17 cellular contexts compared by ENCODE assay signal in the genomic region with DNA sequence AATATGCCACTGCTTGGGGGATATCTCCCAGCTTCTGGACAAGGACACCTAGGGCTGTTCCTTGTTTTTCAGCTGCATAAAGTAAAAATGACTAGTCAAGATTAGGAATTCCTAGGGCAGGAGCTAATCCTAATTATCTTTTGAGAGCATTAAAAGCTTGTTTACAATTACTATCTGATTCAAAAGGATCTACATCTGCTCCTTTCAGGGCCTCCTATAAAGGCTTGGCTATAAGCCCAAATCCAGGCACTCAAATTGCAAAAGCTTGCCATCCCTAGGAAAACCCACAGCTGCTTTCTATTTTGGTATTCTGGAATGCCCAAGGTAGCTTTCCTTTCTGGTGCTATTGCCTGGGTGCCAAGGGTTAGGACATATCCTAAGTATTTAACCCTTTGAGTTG. TPM values are rescaled to one million over a fixed set of nuclear protein-coding genes. Genes with fewer than 3 reads are reported as not detected.
DNase-seq lines count a peak whose midpoint lies in the region; ATAC-seq and TF ChIP-seq lines count a peak whose summit lies in the region.
"Had no signal": no experiment of that assay in that cellular context is flagged by ENCODE, and none has a peak within 500 bp of the region (broad histone marks: within the 10 kb centered on the region; RNA-seq: fewer than 3 reads in every experiment).

No MANE protein-coding gene starts in this region.

- H3K36me3 Mint-ChIP-seq in activated CD8-positive, alpha-beta T cell treated with anti-CD3 and anti-CD28 coated beads for 36 hours (ENCODE audit: low read depth), result no peaks in the 10 kb centered on the region

- intact Hi-C loops in activated CD8-positive, alpha-beta T cell treated with anti-CD3 and anti-CD28 coated beads for 36 hours (cut with micrococcal nuclease), result no loop called here

- no peaks in the 10 kb centered on the region for H3K27me3 ChIP-seq in adipocyte (replicated peaks; ENCODE audit: control insufficient read depth, insufficient read depth, low read length)
- H3K27me3 ChIP-seq: ovary had no signal

- H3K27me3 Mint-ChIP-seq in activated CD8-positive, alpha-beta T cell treated with anti-CD3 and anti-CD28 coated beads for 36 hours, result peaks cover 1% of the 10 kb centered on the region

- no peak overlapping the region for H3K4me3 Mint-ChIP-seq in activated CD8-positive, alpha-beta T cell treated with anti-CD3 and anti-CD28 coated beads for 36 hours

- no peak overlapping the region for H3K27ac Mint-ChIP-seq in activated CD8-positive, alpha-beta T cell treated with anti-CD3 and anti-CD28 coated beads for 36 hours

- H3K4me1 ChIP-seq in adipocyte (ENCODE audit: control insufficient read depth, insufficient read depth, low read length), result peaks cover 13% of the 10 kb centered on the region

- H3K9me3 Mint-ChIP-seq in activated CD8-positive, alpha-beta T cell treated with anti-CD3 and anti-CD28 coated beads for 36 hours, result no peaks in the 10 kb centered on the region

- no peak overlapping the region for H3K4me3 ChIP-seq in adipocyte (ENCODE audit: low read length)
- H3K4me3 ChIP-seq: ovary had no signal

- DNase-seq in DMS 273 treated with DMSO at 0.1 percent for 48 hours (lab: John Stamatoyannopoulos, UW), result peak; percentile 89
- peak; percentile 81 for DNase-seq in NCI-H1105 (lab: John Stamatoyannopoulos, UW)
- peak; percentile 85 for DNase-seq in NCI-H446 treated with DMSO at 0.1 percent for 48 hours (lab: John Stamatoyannopoulos, UW)
- peak; percentile 8 for DNase-seq in adipocyte (ENCODE audit: low read depth)
- DNase-seq in GM20000 (ENCODE audit: low spot score), result no peak
- no peak for DNase-seq in GM10266 (ENCODE audit: extremely low spot score)
- no peak for DNase-seq in activated CD4-positive, alpha-beta T cell treated with anti-CD3 and anti-CD28 coated beads, Interleukin-2, amount 50 U/mL, for 48 hours
- no peak for DNase-seq in activated CD8-positive, alpha-beta T cell treated with anti-CD3 and anti-CD28 coated beads for 36 hours
- DNase-seq: activated CD4-positive, alpha-beta T cell treated with anti-CD3 and anti-CD28 coated beads for 1 hour; activated gamma-delta T cell; anterior cingulate cortex; GF-D8; ovary; stimulated activated CD4-positive, alpha-beta T cell treated with anti-CD3 and anti-CD28 coated beads, Interleukin-4, amount 100 ng/mL, for 1 hour; T-helper 2 cell had no signal

- CTCF ChIA-PET in activated CD8-positive, alpha-beta T cell treated with anti-CD3 and anti-CD28 coated beads for 36 hours (lab: Charles Lee), result no interaction called here

- POLR2A ChIA-PET in activated CD8-positive, alpha-beta T cell treated with anti-CD3 and anti-CD28 coated beads for 36 hours (lab: Charles Lee), result no interaction called here

- TF ChIP-seq CTCF in GM20000 (IDR thresholded peaks at IDR 0.05; ENCODE audit: extremely low read depth, missing control alignments), result no peak
- TF ChIP-seq CTCF in GM10266 (IDR thresholded peaks at IDR 0.05; ENCODE audit: control insufficient read depth, insufficient read depth, low read depth, missing control alignments), result no peak
- TF ChIP-seq CTCF in activated CD8-positive, alpha-beta T cell treated with anti-CD3 and anti-CD28 coated beads for 36 hours (IDR thresholded peaks at IDR 0.05), result no peak

- H3K36me3 ChIP-seq in adipocyte (ENCODE audit: control insufficient read depth, insufficient read depth, low read length, severe bottlenecking), result no peaks in the 10 kb centered on the region
- H3K36me3 ChIP-seq: ovary had no signal

- ATAC-seq in activated CD8-positive, alpha-beta T cell treated with anti-CD3 and anti-CD28 coated beads for 36 hours, result no peak
- ATAC-seq: left lobe of liver had no signal

- no peaks in the 10 kb centered on the region for H3K9me3 ChIP-seq in adipocyte (ENCODE audit: control insufficient read depth, low read length)
- H3K9me3 ChIP-seq: ovary had no signal

- no peaks in the 10 kb centered on the region for H3K4me1 Mint-ChIP-seq in activated CD8-positive, alpha-beta T cell treated with anti-CD3 and anti-CD28 coated beads for 36 hours (ENCODE audit: low read depth)

- no peak overlapping the region for H3K9ac ChIP-seq in adipocyte (ENCODE audit: low read length)

RNA-seq across cellular contexts. Expression of a gene that starts 45.8 kb away (rescaled TPM):
- total RNA-seq in activated CD8-positive, alpha-beta T cell treated with anti-CD3 and anti-CD28 coated beads for 36 hours, result under 1 TPM; 0.38 to 0.45 TPM
- total RNA-seq: endothelial cell of umbilical vein had no signal

Comparison
In these comparisons a context has a peak if more than half of its experiments do, and no peak if none do; other contexts are left out.
1. DNase-seq: peak in DMS 273 treated with DMSO at 0.1 percent for 48 hours (single experiment), NCI-H1105 (single experiment), NCI-H446 treated with DMSO at 0.1 percent for 48 hours (single experiment) and adipocyte (single experiment); none in GM20000 (single experiment), GM10266 (single experiment), activated CD4-positive, alpha-beta T cell treated with anti-CD3 and anti-CD28 coated beads, Interleukin-2, amount 50 U/mL, for 48 hours (0 of 2) and activated CD8-positive, alpha-beta T cell treated with anti-CD3 and anti-CD28 coated beads for 36 hours (single experiment).